1 cellular context compared by ENCODE assay signal in genomic region chr15:101112336-101113113, GRCh38.
TF ChIP-seq lines count a peak whose summit lies in the region.

No MANE protein-coding gene starts in this region.

TF ChIP-seq in IMR-90, 13 proteins besides CTCF, POLR2A, EP300 and RAD21:
- TF ChIP-seq, protein P1, sequence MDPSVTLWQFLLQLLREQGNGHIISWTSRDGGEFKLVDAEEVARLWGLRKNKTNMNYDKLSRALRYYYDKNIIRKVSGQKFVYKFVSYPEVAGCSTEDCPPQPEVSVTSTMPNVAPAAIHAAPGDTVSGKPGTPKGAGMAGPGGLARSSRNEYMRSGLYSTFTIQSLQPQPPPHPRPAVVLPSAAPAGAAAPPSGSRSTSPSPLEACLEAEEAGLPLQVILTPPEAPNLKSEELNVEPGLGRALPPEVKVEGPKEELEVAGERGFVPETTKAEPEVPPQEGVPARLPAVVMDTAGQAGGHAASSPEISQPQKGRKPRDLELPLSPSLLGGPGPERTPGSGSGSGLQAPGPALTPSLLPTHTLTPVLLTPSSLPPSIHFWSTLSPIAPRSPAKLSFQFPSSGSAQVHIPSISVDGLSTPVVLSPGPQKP (IDR thresholded peaks at IDR 0.05; ENCODE audit: borderline replicate concordance, low read depth, low read length): no peak
- no peak for TF ChIP-seq RFX5 (IDR thresholded peaks at IDR 0.05; ENCODE audit: low read depth, low read length)
- no peak for TF ChIP-seq CHD1 (IDR thresholded peaks at IDR 0.05; ENCODE audit: low read depth, low read length)
- TF ChIP-seq MAFK (IDR thresholded peaks at IDR 0.05; ENCODE audit: low read depth, low read length): no peak
- no peak for TF ChIP-seq SMC3 (IDR thresholded peaks at IDR 0.05; ENCODE audit: low read depth, low read length)
- no peak for TF ChIP-seq MXI1 (IDR thresholded peaks at IDR 0.05; ENCODE audit: borderline replicate concordance, low read depth, low read length)
- no peak for TF ChIP-seq USF2 (IDR thresholded peaks at IDR 0.05; ENCODE audit: low read depth, low read length)
- TF ChIP-seq FOS (IDR thresholded peaks at IDR 0.05; ENCODE audit: low read depth, low read length): no peak
- no peak for TF ChIP-seq RCOR1 (IDR thresholded peaks at IDR 0.05; ENCODE audit: insufficient replicate concordance, low read length)
- TF ChIP-seq CEBPB (IDR thresholded peaks at IDR 0.05; ENCODE audit: low read depth, low read length): no peak
- no peak for TF ChIP-seq NFE2L2 (IDR thresholded peaks at IDR 0.05; ENCODE audit: low read depth, low read length)
- TF ChIP-seq MAZ (IDR thresholded peaks at IDR 0.05; ENCODE audit: borderline replicate concordance, low read depth, low read length): no peak
- TF ChIP-seq BHLHE40 (IDR thresholded peaks at IDR 0.05; ENCODE audit: low read depth, low read length): no peak
